ENCODE assay signal across 14 cellular contexts in the genomic region with DNA sequence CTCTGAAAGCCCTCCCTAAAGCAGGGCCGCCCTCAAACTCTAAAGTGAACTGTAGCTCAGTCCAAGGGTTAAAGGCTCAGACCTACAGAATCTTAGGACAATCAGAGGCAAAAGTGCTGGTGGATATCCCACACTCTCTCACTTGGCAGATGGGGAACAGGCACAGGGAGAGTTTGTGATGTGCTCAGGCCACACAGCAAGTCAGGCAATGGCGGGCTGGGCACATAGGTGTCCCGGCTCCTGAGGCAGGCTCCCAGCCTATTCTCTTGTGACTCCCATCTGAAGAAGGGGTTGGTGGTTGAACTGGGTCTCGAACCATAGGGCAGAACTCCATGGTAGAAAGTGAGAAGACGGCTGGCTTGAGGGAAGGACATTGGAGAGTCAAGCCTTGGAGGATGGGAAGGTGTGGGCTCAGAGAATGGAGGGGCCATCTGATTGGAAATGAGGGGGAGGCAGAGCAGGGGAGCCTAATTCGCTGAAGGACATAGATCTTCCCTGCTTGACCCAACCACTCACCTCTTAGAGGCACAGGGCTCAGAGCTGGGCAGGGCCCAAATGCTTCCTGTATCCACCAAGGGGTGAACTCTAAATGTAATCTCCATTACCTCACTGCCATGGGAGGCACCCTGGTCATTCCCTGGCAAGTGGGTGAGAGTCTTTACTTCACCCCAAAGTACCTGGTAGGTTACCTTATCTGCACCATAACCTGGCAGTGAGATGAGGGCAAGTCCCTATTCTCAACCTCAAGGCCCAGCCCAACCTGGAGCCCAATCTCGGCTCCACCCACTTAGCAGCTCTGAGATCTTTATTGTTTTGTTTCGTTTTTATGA. TPM values are rescaled to one million over a fixed set of nuclear protein-coding genes. Genes with fewer than 3 reads are reported as not detected.
DNase-seq lines count a peak whose midpoint lies in the region; ATAC-seq, FAIRE-seq and TF ChIP-seq lines count a peak whose summit lies in the region.
"Had no signal": no experiment of that assay in that cellular context is flagged by ENCODE, and none has a peak within 500 bp of the region (broad histone marks: within the 10 kb centered on the region; RNA-seq: fewer than 3 reads in every experiment).

No MANE protein-coding gene starts in this region.

- H3K36me3 ChIP-seq in CD4-positive, alpha-beta memory T cell (ENCODE audit: insufficient read depth, low read length), result no peaks in the 10 kb centered on the region
- H3K36me3 ChIP-seq in endodermal cell (ENCODE audit: control insufficient read depth, insufficient read depth, low read length), result no peaks in the 10 kb centered on the region
- H3K36me3 ChIP-seq in pancreas, result no peaks in the 10 kb centered on the region
- H3K36me3 ChIP-seq: adrenal gland had no signal

- intact Hi-C loops in CD4-positive, alpha-beta memory T cell (cut with micrococcal nuclease), result loop anchor here (10.0 kb wide), 1 partner anchor 261 kb away; no protein-coding TSS in a partner anchor
- intact Hi-C loops in pancreas (cut with DNase I), result no loop called here
- intact Hi-C loops in activated T-helper 1 cell treated with anti-CD3 and anti-CD28 coated beads, Interleukin-12 subunit alpha, Interleukin-12 subunit beta, Interleukin-2, Interleukin-4 antibody, amounts not matched to agents 30 ng/mL and 10 ng/mL and 1 ng/mL, durations not matched to agents 14 hours and 24 hours and 36 hours (cut with micrococcal nuclease), result no loop called here

- no peaks in the 10 kb centered on the region for H3K27me3 ChIP-seq in CD4-positive, alpha-beta memory T cell (ENCODE audit: insufficient read depth, low read length)
- H3K27me3 ChIP-seq in endodermal cell (ENCODE audit: control insufficient read depth, insufficient read depth, low read length, poor library complexity, severe bottlenecking) (no peaks in the 10 kb centered on the region), pancreas (no peaks in the 10 kb centered on the region)
- H3K27me3 ChIP-seq: adrenal gland had no signal

- no peaks in the 10 kb centered on the region for H3K27me3 Mint-ChIP-seq in CD4-positive, alpha-beta memory T cell
- H3K27me3 Mint-ChIP-seq in T-cell (no peaks in the 10 kb centered on the region), endodermal cell (ENCODE audit: insufficient read depth) (peaks cover 8% of the 10 kb centered on the region)
- H3K27me3 Mint-ChIP-seq in activated T-helper 1 cell treated with anti-CD3 and anti-CD28 coated beads, Interleukin-12 subunit alpha, Interleukin-12 subunit beta, Interleukin-2, Interleukin-4 antibody, amounts not matched to agents 30 ng/mL and 10 ng/mL and 1 ng/mL, durations not matched to agents 14 hours and 24 hours and 36 hours (ENCODE audit: insufficient read depth), result peaks cover 9% of the 10 kb centered on the region

- peaks cover 43% of the 10 kb centered on the region for H3K4me1 ChIP-seq in CD4-positive, alpha-beta memory T cell (ENCODE audit: insufficient read depth, low read length)
- H3K4me1 ChIP-seq in endodermal cell (ENCODE audit: control insufficient read depth, insufficient read depth, low read length) (peaks cover 14% of the 10 kb centered on the region), pancreas (peaks cover 23 to 31% (median 28%) of the 10 kb centered on the region in 3 donors)

- peaks cover 0 to 2% of the 10 kb centered on the region in 2 donors for H3K36me3 Mint-ChIP-seq in CD4-positive, alpha-beta memory T cell
- no peaks in the 10 kb centered on the region for H3K36me3 Mint-ChIP-seq in T-cell
- H3K36me3 Mint-ChIP-seq in endodermal cell (ENCODE audit: low read depth), result no peaks in the 10 kb centered on the region
- no peaks in the 10 kb centered on the region for H3K36me3 Mint-ChIP-seq in activated T-helper 1 cell treated with anti-CD3 and anti-CD28 coated beads, Interleukin-12 subunit alpha, Interleukin-12 subunit beta, Interleukin-2, Interleukin-4 antibody, amounts not matched to agents 30 ng/mL and 10 ng/mL and 1 ng/mL, durations not matched to agents 14 hours and 24 hours and 36 hours (ENCODE audit: low read depth)

- H3K9me3 ChIP-seq in CD4-positive, alpha-beta memory T cell (ENCODE audit: control insufficient read depth in 1 of 2, low read length in 2 of 2), result no peaks in the 10 kb centered on the region
- H3K9me3 ChIP-seq in endodermal cell (ENCODE audit: control insufficient read depth, low read length) (no peaks in the 10 kb centered on the region), pancreas (no peaks in the 10 kb centered on the region)
- H3K9me3 ChIP-seq: adrenal gland had no signal

- POLR2A ChIA-PET in CD4-positive, alpha-beta memory T cell (lab: Charles Lee; ENCODE audit: partially characterized antibody), result interaction anchor here (1.3 to 8.6 kb wide), 3 partner anchors 14 to 131 kb away, joined by 3 to 140 read pairs (median 72); no protein-coding TSS in a partner anchor
- POLR2A ChIA-PET in T-cell (lab: Charles Lee), result interaction anchor here (0.6 kb wide), 2 partner anchors 12 to 485 kb away, joined by 3 to 6 read pairs; no protein-coding TSS in a partner anchor

- ATAC-seq in T-cell (replicated peaks in 1 of 4) (peak in 1 of 4 experiments; percentile 15), pancreas (no peak)

- peaks cover 30 to 52% (median 38%) of the 10 kb centered on the region in 4 donors for H3K4me1 Mint-ChIP-seq in CD4-positive, alpha-beta memory T cell
- peaks cover 38 to 50% (median 44%) of the 10 kb centered on the region in 3 donors for H3K4me1 Mint-ChIP-seq in T-cell
- peaks cover 41% of the 10 kb centered on the region for H3K4me1 Mint-ChIP-seq in endodermal cell
- H3K4me1 Mint-ChIP-seq in activated T-helper 1 cell treated with anti-CD3 and anti-CD28 coated beads, Interleukin-12 subunit alpha, Interleukin-12 subunit beta, Interleukin-2, Interleukin-4 antibody, amounts not matched to agents 30 ng/mL and 10 ng/mL and 1 ng/mL, durations not matched to agents 14 hours and 24 hours and 36 hours (ENCODE audit: low read depth), result peaks cover 45% of the 10 kb centered on the region

- H3K4me3 ChIP-seq in CD4-positive, alpha-beta memory T cell (ENCODE audit: low read length in 2 of 2), result no peak overlapping the region
- H3K4me3 ChIP-seq in endodermal cell (ENCODE audit: low read length), result no peak overlapping the region
- H3K4me3 ChIP-seq in pancreas, result no peak overlapping the region
- H3K4me3 ChIP-seq: adrenal gland had no signal

- FAIRE-seq in pancreas (lab: Jason Lieb, UNC), result no peak
- FAIRE-seq: urothelium cell line had no signal

- H3K4me3 Mint-ChIP-seq in CD4-positive, alpha-beta memory T cell, result peak overlapping the region in 7 of 8 donors; percentile 28 to 77 (median 47)
- H3K4me3 Mint-ChIP-seq in T-cell (peak overlapping the region in 1 of 3 donors; percentile 10), endodermal cell (no peak overlapping the region)
- no peak overlapping the region for H3K4me3 Mint-ChIP-seq in activated T-helper 1 cell treated with anti-CD3 and anti-CD28 coated beads, Interleukin-12 subunit alpha, Interleukin-12 subunit beta, Interleukin-2, Interleukin-4 antibody, amounts not matched to agents 30 ng/mL and 10 ng/mL and 1 ng/mL, durations not matched to agents 14 hours and 24 hours and 36 hours
- H3K4me3 Mint-ChIP-seq: B cell had no signal

- peak overlapping the region; percentile 67 to 89 (median 83) for H3K27ac Mint-ChIP-seq in CD4-positive, alpha-beta memory T cell
- H3K27ac Mint-ChIP-seq in T-cell (peak overlapping the region; percentile 53 to 82), endodermal cell (no peak overlapping the region)
- no peak overlapping the region for H3K27ac Mint-ChIP-seq in activated T-helper 1 cell treated with anti-CD3 and anti-CD28 coated beads, Interleukin-12 subunit alpha, Interleukin-12 subunit beta, Interleukin-2, Interleukin-4 antibody, amounts not matched to agents 30 ng/mL and 10 ng/mL and 1 ng/mL, durations not matched to agents 14 hours and 24 hours and 36 hours
- H3K27ac Mint-ChIP-seq: B cell had no signal

- TF ChIP-seq CTCF in endodermal cell (conservative IDR thresholded peaks at IDR 0.05), result no peak
- no peak for TF ChIP-seq CTCF in pancreas (IDR thresholded peaks at IDR 0.05)

- CTCF ChIA-PET in CD4-positive, alpha-beta memory T cell (lab: Charles Lee; ENCODE audit: partially characterized antibody), result no interaction called here
- CTCF ChIA-PET in T-cell (lab: Charles Lee), result no interaction called here

- no peak overlapping the region for H3K9ac ChIP-seq in endodermal cell (ENCODE audit: extremely low read depth, low read length, poor library complexity, severe bottlenecking)

- H3K9me3 Mint-ChIP-seq in CD4-positive, alpha-beta memory T cell, result peaks cover 0 to 2% (median 0%) of the 10 kb centered on the region in 8 donors
- H3K9me3 Mint-ChIP-seq in T-cell (no peaks in the 10 kb centered on the region), endodermal cell (no peaks in the 10 kb centered on the region)
- no peaks in the 10 kb centered on the region for H3K9me3 Mint-ChIP-seq in activated T-helper 1 cell treated with anti-CD3 and anti-CD28 coated beads, Interleukin-12 subunit alpha, Interleukin-12 subunit beta, Interleukin-2, Interleukin-4 antibody, amounts not matched to agents 30 ng/mL and 10 ng/mL and 1 ng/mL, durations not matched to agents 14 hours and 24 hours and 36 hours

- H3K27ac ChIP-seq in CD4-positive, alpha-beta memory T cell (ENCODE audit: low read depth, low read length), result no peak overlapping the region
- H3K27ac ChIP-seq in endodermal cell (ENCODE audit: low read depth, low read length) (no peak overlapping the region), pancreas (peak overlapping the region in 2 of 4 donors; percentile 22 to 44)
- H3K27ac ChIP-seq: adrenal gland had no signal

- 89 to 95% methylated on average over 7 to 8 of the region's 8 CpGs for WGBS in endodermal cell (ENCODE audit: insufficient coverage in 1 of 2, insufficient read length in 1 of 2), 2 experiments
- WGBS in pancreas, 2 donors, result 74 to 80% methylated on average over 8 of the region's 8 CpGs

- peak; percentile 39 to 72 (median 46) for DNase-seq in CD4-positive, alpha-beta memory T cell
- DNase-seq in T-cell, result peak in 10 of 34 experiments; percentile 21 to 43 (median 27)
- DNase-seq in endodermal cell, result peak; percentile 36
- DNase-seq in pancreas, result peak in 4 of 6 donors; percentile 16 to 48 (median 24)
- no peak for DNase-seq in H4 (ENCODE audit: low spot score)
- no peak for DNase-seq in glomerular visceral epithelial cell (ENCODE audit: extremely low spot score)
- no peak for DNase-seq in HPDE6-E6E7 (ENCODE audit: extremely low spot score)
- DNase-seq in activated T-helper 1 cell treated with anti-CD3 and anti-CD28 coated beads, Interleukin-12 subunit alpha, Interleukin-12 subunit beta, Interleukin-2, Interleukin-4 antibody, amounts not matched to agents 30 ng/mL and 10 ng/mL and 1 ng/mL, durations not matched to agents 14 hours and 24 hours and 36 hours (ENCODE audit: low spot score), result no peak
- DNase-seq: activated CD8-positive, alpha-beta memory T cell treated with anti-CD3 and anti-CD28 coated beads, Interleukin-2, amount 50 U/mL, for 4 hours; dermis blood vessel endothelial cell; stimulated activated CD8-positive, alpha-beta memory T cell treated with anti-CD3 and anti-CD28 coated beads, Interleukin-4, amount 100 ng/mL, for 48 hours had no signal

RNA-seq across cellular contexts. Expression of a gene that starts 4.9 kb away (rescaled TPM):
- total RNA-seq in CD4-positive, alpha-beta memory T cell, result 10 to 100 TPM; 23.1 to 25.4 TPM
- 1 to 10 TPM in 1 of 2 donors, under 1 TPM in 1; 0.58 to 4.9 TPM for polyA plus RNA-seq in CD4-positive, alpha-beta memory T cell
- total RNA-seq in T-cell, result 10 to 100 TPM; 16.8 to 27.1 (median 21.2) TPM
- total RNA-seq in endodermal cell, result 10 to 100 TPM; 65.3 to 67.5 TPM
- 77.5 TPM for polyA plus RNA-seq in endodermal cell (2013, experiment 1 of 2)
- 68.6 TPM for polyA plus RNA-seq in endodermal cell (2013, experiment 2 of 2)
- 10 to 100 TPM; 21.3 to 45.0 (median 23.5) TPM for total RNA-seq in pancreas
- 10 to 100 TPM; 14.5 to 20.8 TPM for polyA plus RNA-seq in pancreas
- total RNA-seq in H4 (2014; rRNA removed; shearing (Covaris generic)), result 10.9 and 13.5 TPM in 2 replicates
- 67.6 and 67.8 TPM in 2 replicates for total RNA-seq in activated T-helper 1 cell treated with anti-CD3 and anti-CD28 coated beads, Interleukin-12 subunit alpha, Interleukin-12 subunit beta, Interleukin-2, Interleukin-4 antibody, amounts not matched to agents 30 ng/mL and 10 ng/mL and 1 ng/mL, durations not matched to agents 14 hours and 24 hours and 36 hours

Comparison
In these comparisons a context has a peak if more than half of its experiments do, and no peak if none do; other contexts are left out.
1. DNase-seq: peak in CD4-positive, alpha-beta memory T cell (5 of 5), endodermal cell (single experiment) and pancreas (4 of 6); none in H4 (single experiment), glomerular visceral epithelial cell (single experiment), HPDE6-E6E7 (single experiment) and activated T-helper 1 cell treated with anti-CD3 and anti-CD28 coated beads, Interleukin-12 subunit alpha, Interleukin-12 subunit beta, Interleukin-2, Interleukin-4 antibody, amounts not matched to agents 30 ng/mL and 10 ng/mL and 1 ng/mL, durations not matched to agents 14 hours and 24 hours and 36 hours (single experiment).
2. H3K27ac Mint-ChIP-seq: peak in CD4-positive, alpha-beta memory T cell (7 of 7) and T-cell (2 of 2); none in endodermal cell (single experiment) and activated T-helper 1 cell treated with anti-CD3 and anti-CD28 coated beads, Interleukin-12 subunit alpha, Interleukin-12 subunit beta, Interleukin-2, Interleukin-4 antibody, amounts not matched to agents 30 ng/mL and 10 ng/mL and 1 ng/mL, durations not matched to agents 14 hours and 24 hours and 36 hours (single experiment).
3. H3K4me3 Mint-ChIP-seq: peak in CD4-positive, alpha-beta memory T cell (7 of 8); none in endodermal cell (single experiment) and activated T-helper 1 cell treated with anti-CD3 and anti-CD28 coated beads, Interleukin-12 subunit alpha, Interleukin-12 subunit beta, Interleukin-2, Interleukin-4 antibody, amounts not matched to agents 30 ng/mL and 10 ng/mL and 1 ng/mL, durations not matched to agents 14 hours and 24 hours and 36 hours (single experiment).